8 cellular contexts compared by ENCODE assay signal in genomic region chr19:18388328-18389094, GRCh38. TPM values are rescaled to one million over a fixed set of nuclear protein-coding genes. Genes with fewer than 3 reads are reported as not detected.
DNase-seq lines count a peak whose midpoint lies in the region; ATAC-seq, FAIRE-seq and TF ChIP-seq lines count a peak whose summit lies in the region.

No MANE protein-coding gene starts in this region.

- H3K4me2 ChIP-seq in endothelial cell of umbilical vein (ENCODE audit: insufficient read depth, low read length) = peak overlapping the region; percentile 92

- no peaks in the 10 kb centered on the region for H4K20me1 ChIP-seq in endothelial cell of umbilical vein (replicated peaks; ENCODE audit: control insufficient read depth, extremely low read depth, insufficient read depth, low read length)

- H3K79me2 ChIP-seq in endothelial cell of umbilical vein (ENCODE audit: control insufficient read depth, insufficient read depth, low read length) = peaks cover 26% of the 10 kb centered on the region

- TF ChIP-seq CTCF in AG09309 (IDR thresholded peaks at IDR 0.05; ENCODE audit: control insufficient read depth, insufficient read depth, low read depth, low read length, missing control alignments) (peak; percentile 75), endothelial cell of umbilical vein (IDR thresholded peaks at IDR 0.05; ENCODE audit: extremely low read depth in 1 of 2, insufficient read depth in 1 of 2, low read depth in 1 of 2, low read length in 2 of 2) (peak; percentile 97 to 99)

- H3K9me3 ChIP-seq in endothelial cell of umbilical vein (replicated peaks; ENCODE audit: control insufficient read depth, insufficient read depth, low read length) = no peaks in the 10 kb centered on the region

- CTCF ChIA-PET in endothelial cell of umbilical vein (lab: Charles Lee) = interaction anchor here (0.5 to 9.4 kb wide), 20 partner anchors 9 to 228 kb away, joined by 3 to 115 read pairs (median 5); partner anchors contain the start of genes JUND, LRRC25, PGPEP1 and SSBP4

- peak; percentile 52 for FAIRE-seq in endothelial cell of umbilical vein (lab: Jason Lieb, UNC)

- POLR2A ChIA-PET in endothelial cell of umbilical vein (lab: Charles Lee) = interaction anchor here (0.5 to 3.6 kb wide), 5 partner anchors 16 to 107 kb away, joined by 3 to 87 read pairs (median 3); partner anchors contain the start of gene JUND

- H3K27me3 ChIP-seq in endothelial cell of umbilical vein (ENCODE audit: control insufficient read depth in 2 of 2, insufficient read depth in 2 of 2, low read length in 2 of 2) = no peaks in the 10 kb centered on the region

- H3K4me3 ChIP-seq in AG09309 (ENCODE audit: control insufficient read depth, low read depth, low read length) (peak overlapping the region; percentile 65), endothelial cell of umbilical vein (replicated peaks in 1 of 3; ENCODE audit: insufficient read depth in 1 of 3, low read depth in 1 of 3, low read length in 3 of 3) (peak overlapping the region in 2 of 3 experiments; percentile 71 to 94)

- TF ChIP-seq POLR2A in endothelial cell of umbilical vein (IDR thresholded peaks at IDR 0.05; ENCODE audit: low read depth, low read length) = peak; percentile 32

- H2AFZ ChIP-seq in endothelial cell of umbilical vein (ENCODE audit: low read depth, low read length) = peak overlapping the region; percentile 4

- ATAC-seq in GM18867 (IDR thresholded peaks at IDR 0.05; ENCODE audit: unreplicated experiment) = peak; percentile 61
- peak; percentile 60 for ATAC-seq in HG03342 (IDR thresholded peaks at IDR 0.05; ENCODE audit: unreplicated experiment)

- no peak overlapping the region for H3K27ac ChIP-seq in endothelial cell of umbilical vein (ENCODE audit: insufficient read depth, low read depth, low read length)

- H3K4me1 ChIP-seq in endothelial cell of umbilical vein (ENCODE audit: control insufficient read depth, extremely low read depth, insufficient read depth, low read length) = peaks cover 21% of the 10 kb centered on the region

- DNase-seq in AG09309 (ENCODE audit: low read depth) = no peak
- DNase-seq in NCI-H69 (lab: John Stamatoyannopoulos, UW) = peak; percentile 88
- peak; percentile 72 to 87 (median 86) for DNase-seq in activated CD8-positive, alpha-beta memory T cell treated with anti-CD3 and anti-CD28 coated beads for 48 hours (ENCODE audit: low read depth in 2 of 3, low spot score in 2 of 3)
- DNase-seq in endothelial cell of umbilical vein (ENCODE audit: low read depth, low spot score) = peak; percentile 73
- DNase-seq in mucosa of gallbladder (ENCODE audit: low spot score) = peak; percentile 86
- DNase-seq in stimulated activated CD8-positive, alpha-beta memory T cell treated with anti-CD3 and anti-CD28 coated beads, Interleukin-4, amount 100 ng/mL, for 4 hours (ENCODE audit: low read depth in 2 of 2, low spot score in 1 of 2) = peak; percentile 51 to 54

- dilution Hi-C loops in endothelial cell of umbilical vein (cut with MboI; ENCODE audit: extremely low pct_ligation_motif_present, low sequenced_read_pairs) = no loop called here

- H3K9me1 ChIP-seq in endothelial cell of umbilical vein (replicated peaks; ENCODE audit: control insufficient read depth, extremely low read depth, insufficient read depth, low read length) = no peaks in the 10 kb centered on the region

- H3K36me3 ChIP-seq in endothelial cell of umbilical vein (ENCODE audit: control insufficient read depth in 2 of 2, extremely low read depth in 1 of 2, insufficient read depth in 2 of 2, low read length in 2 of 2) = peaks cover 0 to 9% of the 10 kb centered on the region in 2 experiments

- peak overlapping the region; percentile 91 for H3K9ac ChIP-seq in endothelial cell of umbilical vein (replicated peaks; ENCODE audit: extremely low read depth, insufficient read depth, low read length)

- no TSS peak for BruUV-seq in endothelial cell of umbilical vein (replicated peaks; lab: Mats Ljungman, UMichigan)

- intact Hi-C loops in endothelial cell of umbilical vein (cut with micrococcal nuclease) = loop anchor here (1.0 kb wide), 1 partner anchor 22 kb away; no protein-coding TSS in a partner anchor

TF ChIP-seq in endothelial cell of umbilical vein, 7 proteins besides CTCF, POLR2A, EP300 and RAD21:
- TF ChIP-seq POLR2AphosphoS5 (IDR thresholded peaks at IDR 0.05; ENCODE audit: insufficient read depth, low read depth, low read length) (peak; percentile 74), MYC (IDR thresholded peaks at IDR 0.05; ENCODE audit: low read depth, low read length) (no peak), FOS (IDR thresholded peaks at IDR 0.05; ENCODE audit: borderline replicate concordance, insufficient read depth, low read length) (no peak), GATA2 (IDR thresholded peaks at IDR 0.05; ENCODE audit: insufficient read depth, insufficient read length, low read depth, low read length) (no peak)

RNA-seq across cellular contexts. Expression of gene GDF15, which starts 2.6 kb away (rescaled TPM):
- total RNA-seq in endothelial cell of umbilical vein (140 and 165 TPM in 2 replicates), mucosa of gallbladder (76.0 TPM)
- polyA plus RNA-seq in endothelial cell of umbilical vein = 206 and 343 TPM in 2 replicates
- 74.9 and 137 TPM in 2 replicates for polyA plus RNA-seq in endothelial cell of umbilical vein (2011; cell fraction: cytosol; rRNA removed)
- polyA plus RNA-seq in endothelial cell of umbilical vein (2011; cell fraction: nucleus; rRNA removed) = 58.6 and 63.6 TPM in 2 replicates
- polyA plus RNA-seq in endothelial cell of umbilical vein (2012) = 252 and 264 TPM in 2 replicates
- 30.7 and 37.6 TPM in 2 replicates for polyA minus RNA-seq in endothelial cell of umbilical vein
- 27.1 TPM for polyA minus RNA-seq in endothelial cell of umbilical vein (2011; cell fraction: cytosol; rRNA and poly(A)+ RNA removed)
- 12.8 and 28.4 TPM in 2 replicates for polyA minus RNA-seq in endothelial cell of umbilical vein (2011; cell fraction: nucleus; rRNA and poly(A)+ RNA removed)

RNA-seq across cellular contexts. Expression of gene LRRC25, which starts 8.9 kb away (rescaled TPM):
- not detected in 2 replicates for total RNA-seq in endothelial cell of umbilical vein
- polyA plus RNA-seq in endothelial cell of umbilical vein = not detected in 2 replicates
- polyA plus RNA-seq in endothelial cell of umbilical vein (2011; cell fraction: cytosol; rRNA removed) = not detected in 2 replicates
- polyA plus RNA-seq in endothelial cell of umbilical vein (2011; cell fraction: nucleus; rRNA removed) = not detected in 2 replicates
- polyA plus RNA-seq in endothelial cell of umbilical vein (2012) = not detected in 2 replicates
- polyA minus RNA-seq in endothelial cell of umbilical vein = not detected in 2 replicates
- not detected for polyA minus RNA-seq in endothelial cell of umbilical vein (2011; cell fraction: cytosol; rRNA and poly(A)+ RNA removed)
- polyA minus RNA-seq in endothelial cell of umbilical vein (2011; cell fraction: nucleus; rRNA and poly(A)+ RNA removed) = not detected in 2 replicates
- 7.8 TPM for total RNA-seq in mucosa of gallbladder

RNA-seq across cellular contexts. Expression of gene SSBP4, which starts 30.7 kb away (rescaled TPM):
- total RNA-seq in endothelial cell of umbilical vein (140 and 151 TPM in 2 replicates), mucosa of gallbladder (68.1 TPM)
- polyA plus RNA-seq in endothelial cell of umbilical vein = 89.6 and 116 TPM in 2 replicates
- polyA plus RNA-seq in endothelial cell of umbilical vein (2011; cell fraction: cytosol; rRNA removed) = 43.5 and 75.7 TPM in 2 replicates
- 116 and 121 TPM in 2 replicates for polyA plus RNA-seq in endothelial cell of umbilical vein (2011; cell fraction: nucleus; rRNA removed)
- 50.5 and 101 TPM in 2 replicates for polyA plus RNA-seq in endothelial cell of umbilical vein (2012)
- 12.7 and 21.8 TPM in 2 replicates for polyA minus RNA-seq in endothelial cell of umbilical vein
- 32.1 TPM for polyA minus RNA-seq in endothelial cell of umbilical vein (2011; cell fraction: cytosol; rRNA and poly(A)+ RNA removed)
- 27.4 and 63.5 TPM in 2 replicates for polyA minus RNA-seq in endothelial cell of umbilical vein (2011; cell fraction: nucleus; rRNA and poly(A)+ RNA removed)

RNA-seq across cellular contexts. Expression of gene PGPEP1, which starts 48.1 kb away (rescaled TPM):
- total RNA-seq in endothelial cell of umbilical vein (27.2 and 30.5 TPM in 2 replicates), mucosa of gallbladder (56.6 TPM)
- polyA plus RNA-seq in endothelial cell of umbilical vein = 9.9 and 13.2 TPM in 2 replicates
- polyA plus RNA-seq in endothelial cell of umbilical vein (2011; cell fraction: cytosol; rRNA removed) = 9.3 and 10.7 TPM in 2 replicates
- polyA plus RNA-seq in endothelial cell of umbilical vein (2011; cell fraction: nucleus; rRNA removed) = 19.9 and 23.0 TPM in 2 replicates
- 9.4 and 9.8 TPM in 2 replicates for polyA plus RNA-seq in endothelial cell of umbilical vein (2012)
- polyA minus RNA-seq in endothelial cell of umbilical vein = 37.1 and 47.2 TPM in 2 replicates
- polyA minus RNA-seq in endothelial cell of umbilical vein (2011; cell fraction: cytosol; rRNA and poly(A)+ RNA removed) = 5.9 TPM
- polyA minus RNA-seq in endothelial cell of umbilical vein (2011; cell fraction: nucleus; rRNA and poly(A)+ RNA removed) = 8.6 TPM in 2 replicates

RNA-seq across cellular contexts. Expression of gene ISYNA1, which starts 49.4 kb away (rescaled TPM):
- 70.2 and 74.1 TPM in 2 replicates for total RNA-seq in endothelial cell of umbilical vein
- 69.0 and 85.0 TPM in 2 replicates for polyA plus RNA-seq in endothelial cell of umbilical vein
- polyA plus RNA-seq in endothelial cell of umbilical vein (2011; cell fraction: cytosol; rRNA removed) = 32.0 and 38.7 TPM in 2 replicates
- 145 and 173 TPM in 2 replicates for polyA plus RNA-seq in endothelial cell of umbilical vein (2011; cell fraction: nucleus; rRNA removed)
- polyA plus RNA-seq in endothelial cell of umbilical vein (2012) = 38.7 and 63.2 TPM in 2 replicates
- 26.2 and 34.8 TPM in 2 replicates for polyA minus RNA-seq in endothelial cell of umbilical vein
- not detected for polyA minus RNA-seq in endothelial cell of umbilical vein (2011; cell fraction: cytosol; rRNA and poly(A)+ RNA removed)
- polyA minus RNA-seq in endothelial cell of umbilical vein (2011; cell fraction: nucleus; rRNA and poly(A)+ RNA removed) = 12.2 and 26.3 TPM in 2 replicates
- 37.1 TPM for total RNA-seq in mucosa of gallbladder
